In the genomic region with DNA sequence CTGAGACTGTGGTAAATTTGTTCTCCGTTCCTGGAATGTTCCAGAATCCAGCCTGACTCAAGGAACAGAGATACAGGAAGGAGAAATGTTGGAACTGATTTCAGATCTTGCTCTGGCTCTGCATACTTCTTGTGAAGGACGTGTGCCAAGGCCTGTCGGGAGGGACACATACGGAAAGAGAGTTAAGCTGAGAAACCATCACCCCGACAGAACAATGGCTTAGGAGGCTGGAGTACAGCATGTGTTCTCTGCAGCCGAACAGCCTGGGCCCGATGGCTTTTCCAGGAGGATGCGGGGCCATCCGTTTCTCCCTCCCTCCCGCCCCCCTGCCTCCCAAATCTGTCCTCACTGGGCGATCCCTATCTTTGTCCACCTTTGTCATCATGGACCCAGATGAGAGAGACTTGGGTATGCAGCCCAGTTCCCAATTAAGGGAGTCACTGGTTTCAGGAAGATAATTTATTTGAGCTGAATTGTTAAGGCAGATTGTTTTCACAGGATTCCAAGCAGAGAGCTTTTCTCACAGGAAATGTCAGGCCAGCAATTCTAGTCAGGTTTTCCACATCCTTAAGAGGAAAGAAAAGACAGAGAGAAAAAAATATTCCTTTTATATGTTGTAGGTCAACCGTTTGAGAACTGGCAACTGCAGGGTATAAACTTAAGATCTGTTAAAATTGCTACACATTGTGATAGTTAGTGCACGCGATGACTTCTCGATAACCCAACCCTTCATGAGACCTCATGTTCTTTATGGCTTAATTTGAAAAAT, we compare ENCODE assay signal across 12 cellular contexts. TPM values are rescaled to one million over a fixed set of nuclear protein-coding genes. Genes with fewer than 3 reads are reported as not detected.
DNase-seq lines count a peak whose midpoint lies in the region; ATAC-seq and TF ChIP-seq lines count a peak whose summit lies in the region.
"Had no signal": no experiment of that assay in that cellular context is flagged by ENCODE, and none has a peak within 500 bp of the region (broad histone marks: within the 10 kb centered on the region; RNA-seq: fewer than 3 reads in every experiment).

No MANE protein-coding gene starts in this region.

- H3K27ac ChIP-seq in GM23248 (peak overlapping the region; percentile 21; the same call in 1 of the 2 replicates), testis (peak overlapping the region; percentile 47 to 89)

- H3K4me2 ChIP-seq in GM23248 (ENCODE audit: unreplicated experiment), result peak overlapping the region; percentile 15

- 0 out of 2 replicates have a peak, but pooled peaks cover 4% of the 10 kb centered on the region for H3F3A ChIP-seq in GM23248 (ENCODE audit: insufficient read depth)

- H3K4me1 ChIP-seq in GM23248 (ENCODE audit: insufficient read depth) (peaks cover 26% of the 10 kb centered on the region), testis (peaks cover 29% of the 10 kb centered on the region)

- no peak overlapping the region for H3K9ac ChIP-seq in GM23248

- no peaks in the 10 kb centered on the region for H3K36me3 ChIP-seq in GM23248 (ENCODE audit: low read depth)
- H3K36me3 ChIP-seq in testis (ENCODE audit: low read depth, missing control alignments), result no peaks in the 10 kb centered on the region
- no peaks in the 10 kb centered on the region for H3K36me3 ChIP-seq in H7 (replicated peaks; ENCODE audit: control insufficient read depth, insufficient read depth, low read length)

- peak; percentile 40 for DNase-seq in GM23248
- peak; percentile 65 for DNase-seq in medulla oblongata (ENCODE audit: extremely low spot score)
- DNase-seq in testis, result peak; percentile 55
- no peak for DNase-seq in H7
- no peak for DNase-seq in superior temporal gyrus (ENCODE audit: extremely low spot score)
- DNase-seq: cortex of kidney; NCI-H187; NCI-H524; stimulated activated naive CD8-positive, alpha-beta T cell treated with anti-CD3 and anti-CD28 coated beads, Interleukin-15, Interleukin-2, amounts not matched to agents 100 U/mL and 50 U/mL, for 24 hours had no signal

- ATAC-seq in esophagus mucosa (peak; percentile 29), HG03135 (IDR thresholded peaks at IDR 0.05; ENCODE audit: unreplicated experiment) (no peak), GM19351 (IDR thresholded peaks at IDR 0.05; ENCODE audit: unreplicated experiment) (no peak)
- ATAC-seq: stimulated activated naive CD8-positive, alpha-beta T cell treated with anti-CD3 and anti-CD28 coated beads, Interleukin-15, Interleukin-2, amounts not matched to agents 100 U/mL and 50 U/mL, for 24 hours had no signal

- no peaks in the 10 kb centered on the region for H3K79me2 ChIP-seq in GM23248 (ENCODE audit: insufficient read depth)

- in situ Hi-C loops in GM23248 (cut with MboI), result no loop called here

- H3K9me3 ChIP-seq in GM23248 (ENCODE audit: low read depth), result no peaks in the 10 kb centered on the region
- no peaks in the 10 kb centered on the region for H3K9me3 ChIP-seq in testis

- intact Hi-C loops in testis (cut with DNase I; ENCODE audit: low total_unique reads), result no loop called here

- no peaks in the 10 kb centered on the region for H3K9me2 ChIP-seq in GM23248 (ENCODE audit: insufficient read depth)

- no peak for TF ChIP-seq POLR2A in testis (IDR thresholded peaks at IDR 0.05)

- H3K4me3 ChIP-seq in GM23248 (no peak overlapping the region), testis (no peak overlapping the region), H7 (ENCODE audit: insufficient read depth, low read depth, low read length) (no peak overlapping the region)

- peak overlapping the region; percentile 39; the same call in 1 of the 2 replicates for H2AFZ ChIP-seq in GM23248

- no peaks in the 10 kb centered on the region for H4K20me1 ChIP-seq in GM23248 (ENCODE audit: insufficient read depth)

- 22 to 27% methylated on average over 13 to 15 of the region's 15 CpGs for WGBS in GM23248 (ENCODE audit: low coverage in 1 of 2, low lambda C conversion rate in 2 of 2, missing lambda C conversion rate in 2 of 2), 2 experiments
- WGBS in testis, 2 donors, result 41 to 52% methylated on average over 13 to 15 of the region's 15 CpGs

- TF ChIP-seq CTCF in testis (IDR thresholded peaks at IDR 0.05), result no peak

- H3K27me3 ChIP-seq in GM23248 (replicated peaks; ENCODE audit: insufficient read depth), result no peaks in the 10 kb centered on the region
- no peaks in the 10 kb centered on the region for H3K27me3 ChIP-seq in testis
- no peaks in the 10 kb centered on the region for H3K27me3 ChIP-seq in H7 (ENCODE audit: control insufficient read depth, insufficient read depth, low read length)

RNA-seq across cellular contexts. Expression of a gene that starts 45.3 kb away (rescaled TPM):
- total RNA-seq in GM23248 (2014; rRNA removed; shearing (Covaris generic)), result 1.8 and 3.5 TPM in 2 replicates
- polyA plus RNA-seq in GM23248 (2016; fragmentation: Nextera tagmentation; extraction: Ambion mirVana) (2.5 and 2.6 TPM in 2 replicates), testis (ENCODE audit: insufficient read depth, low read depth, low replicate concordance) (25.3 TPM)
- total RNA-seq in esophagus mucosa (2.4 TPM), testis (10 to 100 TPM; 47.6 to 51.7 TPM)
- total RNA-seq in H7 (2014; rRNA removed; shearing (Covaris generic)), result 1.4 and 2.0 TPM in 2 replicates

Comparison
In these comparisons a context has a peak if more than half of its experiments do, and no peak if none do; other contexts are left out.
1. DNase-seq: peak in GM23248 (single experiment), medulla oblongata (single experiment) and testis (single experiment); none in H7 (single experiment) and superior temporal gyrus (single experiment).
2. RNA of a gene that starts 45.3 kb away (total RNA-seq): 47.6 to 51.7 TPM in testis; 1.8 to 3.5 TPM in GM23248, 2.4 TPM in esophagus mucosa (single experiment) and 1.4 to 2.0 TPM in H7; every median in the first group is over 10 times any median in the second.